ENCODE assay signal across 8 cellular contexts in the genomic region with DNA sequence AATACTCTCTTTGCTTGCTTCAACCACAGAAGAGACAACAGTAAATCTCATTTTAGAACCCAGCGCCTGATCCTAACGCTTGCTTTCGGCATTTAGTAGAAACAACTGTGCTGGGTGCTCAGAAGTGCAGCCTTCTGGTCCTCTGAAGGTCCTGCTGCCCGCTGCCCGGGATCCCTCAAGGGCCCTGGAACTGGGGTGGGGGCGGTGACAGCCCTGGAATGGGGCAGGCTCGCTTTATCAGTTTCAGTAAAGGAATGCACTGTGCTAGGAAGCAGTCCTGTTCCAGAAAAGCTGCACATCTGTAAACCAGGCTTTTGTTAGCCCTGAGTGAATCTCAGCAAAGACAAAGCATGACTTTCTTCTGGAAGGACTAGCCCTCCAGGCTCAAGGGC.
DNase-seq lines count a peak whose midpoint lies in the region; ATAC-seq, FAIRE-seq and TF ChIP-seq lines count a peak whose summit lies in the region.

No MANE protein-coding gene starts in this region.

- DNase-seq in AG20443 (ENCODE audit: low spot score) (peak; percentile 39), astrocyte (ENCODE audit: low read depth) (peak; percentile 47), left ventricle myocardium superior (peak; percentile 69), prostate gland (ENCODE audit: low spot score) (no peak), NAMALWA (ENCODE audit: low spot score) (no peak), cerebellar cortex (ENCODE audit: low spot score) (no peak)
- no peak for DNase-seq in effector CD8-positive, alpha-beta T cell (lab: John Stamatoyannopoulos, UW)

- peak overlapping the region; percentile 91 for H3K4me2 ChIP-seq in astrocyte (ENCODE audit: low read length)

- H3K27me3 ChIP-seq in astrocyte (ENCODE audit: insufficient read depth, low read length) (no peaks in the 10 kb centered on the region), prostate gland (replicated peaks; ENCODE audit: insufficient read depth) (no peaks in the 10 kb centered on the region)

- no peak overlapping the region for H2AFZ ChIP-seq in astrocyte (ENCODE audit: low read depth, low read length)

- no peak for TF ChIP-seq CTCF in astrocyte (IDR thresholded peaks at IDR 0.05; ENCODE audit: insufficient read depth, low read depth, low read length)
- no peak for TF ChIP-seq CTCF in prostate gland (IDR thresholded peaks at IDR 0.05)

- H4K20me1 ChIP-seq in astrocyte (ENCODE audit: insufficient read depth, low read length), result peaks cover 31% of the 10 kb centered on the region

- peaks cover 54% of the 10 kb centered on the region for H3K4me1 Mint-ChIP-seq in astrocyte (ENCODE audit: low read depth, unreplicated experiment)

- peak; percentile 56 for ATAC-seq in left ventricle myocardium superior
- ATAC-seq in HG03565 (IDR thresholded peaks at IDR 0.05; ENCODE audit: unreplicated experiment), result no peak

- H3K27ac Mint-ChIP-seq in astrocyte (ENCODE audit: unreplicated experiment), result peak overlapping the region; percentile 98

- H3K36me3 ChIP-seq in astrocyte (ENCODE audit: insufficient read depth, low read length) (peaks cover 7% of the 10 kb centered on the region), prostate gland (no peaks in the 10 kb centered on the region)

- H3K9me3 ChIP-seq in astrocyte (ENCODE audit: insufficient read depth, low read depth, low read length), result no peaks in the 10 kb centered on the region
- no peaks in the 10 kb centered on the region for H3K9me3 ChIP-seq in prostate gland

- no peak for TF ChIP-seq POLR2A in prostate gland (IDR thresholded peaks at IDR 0.05)

- intact Hi-C loops in left ventricle myocardium superior (cut with micrococcal nuclease) (no loop called here), prostate gland (cut with DNase I) (no loop called here)

- no peaks in the 10 kb centered on the region for H3K9me3 Mint-ChIP-seq in astrocyte (ENCODE audit: unreplicated experiment)

- FAIRE-seq in astrocyte (lab: Jason Lieb, UNC), result no peak

- H3K27me3 Mint-ChIP-seq in astrocyte (ENCODE audit: low read depth, unreplicated experiment), result no peaks in the 10 kb centered on the region

- H3K36me3 Mint-ChIP-seq in astrocyte (ENCODE audit: low read depth, unreplicated experiment), result peaks cover 10% of the 10 kb centered on the region

- peak overlapping the region; percentile 81 for H3K9ac ChIP-seq in astrocyte (ENCODE audit: low read length)

- H3K27ac ChIP-seq in astrocyte (ENCODE audit: low read depth, low read length), result peak overlapping the region; percentile 75
- H3K27ac ChIP-seq in prostate gland, result peak overlapping the region; percentile 40 to 70

- H3K4me3 ChIP-seq in astrocyte (ENCODE audit: insufficient read depth, low read depth, low read length) (peak overlapping the region; percentile 57), prostate gland (no peak overlapping the region)

- WGBS in prostate gland, result 49% methylated on average over 7 of the region's 7 CpGs

- H3K79me2 ChIP-seq in astrocyte (ENCODE audit: insufficient read depth, low read length), result peaks cover 25% of the 10 kb centered on the region

- H3K4me1 ChIP-seq in astrocyte (ENCODE audit: insufficient read depth, low read length) (peaks cover 48% of the 10 kb centered on the region), prostate gland (replicated peaks) (peaks cover 11% of the 10 kb centered on the region)

- H3K4me3 Mint-ChIP-seq in astrocyte (ENCODE audit: unreplicated experiment), result peak overlapping the region; percentile 84

Comparison
In these comparisons a context has a peak if more than half of its experiments do, and no peak if none do; other contexts are left out.
1. DNase-seq: peak in AG20443 (single experiment), astrocyte (single experiment) and left ventricle myocardium superior (single experiment); none in prostate gland (single experiment), NAMALWA (single experiment), effector CD8-positive, alpha-beta T cell (single experiment) and cerebellar cortex (single experiment).